In genomic region chr21:31866077-31866511, GRCh38 we compare ENCODE assay signal across 1 cellular context.
TF ChIP-seq lines count a peak whose summit lies in the region.

No MANE protein-coding gene starts in this region.

TF ChIP-seq in GM23338, 12 proteins besides CTCF, POLR2A, EP300 and RAD21 (continued from another document):
- TF ChIP-seq, protein P1, sequence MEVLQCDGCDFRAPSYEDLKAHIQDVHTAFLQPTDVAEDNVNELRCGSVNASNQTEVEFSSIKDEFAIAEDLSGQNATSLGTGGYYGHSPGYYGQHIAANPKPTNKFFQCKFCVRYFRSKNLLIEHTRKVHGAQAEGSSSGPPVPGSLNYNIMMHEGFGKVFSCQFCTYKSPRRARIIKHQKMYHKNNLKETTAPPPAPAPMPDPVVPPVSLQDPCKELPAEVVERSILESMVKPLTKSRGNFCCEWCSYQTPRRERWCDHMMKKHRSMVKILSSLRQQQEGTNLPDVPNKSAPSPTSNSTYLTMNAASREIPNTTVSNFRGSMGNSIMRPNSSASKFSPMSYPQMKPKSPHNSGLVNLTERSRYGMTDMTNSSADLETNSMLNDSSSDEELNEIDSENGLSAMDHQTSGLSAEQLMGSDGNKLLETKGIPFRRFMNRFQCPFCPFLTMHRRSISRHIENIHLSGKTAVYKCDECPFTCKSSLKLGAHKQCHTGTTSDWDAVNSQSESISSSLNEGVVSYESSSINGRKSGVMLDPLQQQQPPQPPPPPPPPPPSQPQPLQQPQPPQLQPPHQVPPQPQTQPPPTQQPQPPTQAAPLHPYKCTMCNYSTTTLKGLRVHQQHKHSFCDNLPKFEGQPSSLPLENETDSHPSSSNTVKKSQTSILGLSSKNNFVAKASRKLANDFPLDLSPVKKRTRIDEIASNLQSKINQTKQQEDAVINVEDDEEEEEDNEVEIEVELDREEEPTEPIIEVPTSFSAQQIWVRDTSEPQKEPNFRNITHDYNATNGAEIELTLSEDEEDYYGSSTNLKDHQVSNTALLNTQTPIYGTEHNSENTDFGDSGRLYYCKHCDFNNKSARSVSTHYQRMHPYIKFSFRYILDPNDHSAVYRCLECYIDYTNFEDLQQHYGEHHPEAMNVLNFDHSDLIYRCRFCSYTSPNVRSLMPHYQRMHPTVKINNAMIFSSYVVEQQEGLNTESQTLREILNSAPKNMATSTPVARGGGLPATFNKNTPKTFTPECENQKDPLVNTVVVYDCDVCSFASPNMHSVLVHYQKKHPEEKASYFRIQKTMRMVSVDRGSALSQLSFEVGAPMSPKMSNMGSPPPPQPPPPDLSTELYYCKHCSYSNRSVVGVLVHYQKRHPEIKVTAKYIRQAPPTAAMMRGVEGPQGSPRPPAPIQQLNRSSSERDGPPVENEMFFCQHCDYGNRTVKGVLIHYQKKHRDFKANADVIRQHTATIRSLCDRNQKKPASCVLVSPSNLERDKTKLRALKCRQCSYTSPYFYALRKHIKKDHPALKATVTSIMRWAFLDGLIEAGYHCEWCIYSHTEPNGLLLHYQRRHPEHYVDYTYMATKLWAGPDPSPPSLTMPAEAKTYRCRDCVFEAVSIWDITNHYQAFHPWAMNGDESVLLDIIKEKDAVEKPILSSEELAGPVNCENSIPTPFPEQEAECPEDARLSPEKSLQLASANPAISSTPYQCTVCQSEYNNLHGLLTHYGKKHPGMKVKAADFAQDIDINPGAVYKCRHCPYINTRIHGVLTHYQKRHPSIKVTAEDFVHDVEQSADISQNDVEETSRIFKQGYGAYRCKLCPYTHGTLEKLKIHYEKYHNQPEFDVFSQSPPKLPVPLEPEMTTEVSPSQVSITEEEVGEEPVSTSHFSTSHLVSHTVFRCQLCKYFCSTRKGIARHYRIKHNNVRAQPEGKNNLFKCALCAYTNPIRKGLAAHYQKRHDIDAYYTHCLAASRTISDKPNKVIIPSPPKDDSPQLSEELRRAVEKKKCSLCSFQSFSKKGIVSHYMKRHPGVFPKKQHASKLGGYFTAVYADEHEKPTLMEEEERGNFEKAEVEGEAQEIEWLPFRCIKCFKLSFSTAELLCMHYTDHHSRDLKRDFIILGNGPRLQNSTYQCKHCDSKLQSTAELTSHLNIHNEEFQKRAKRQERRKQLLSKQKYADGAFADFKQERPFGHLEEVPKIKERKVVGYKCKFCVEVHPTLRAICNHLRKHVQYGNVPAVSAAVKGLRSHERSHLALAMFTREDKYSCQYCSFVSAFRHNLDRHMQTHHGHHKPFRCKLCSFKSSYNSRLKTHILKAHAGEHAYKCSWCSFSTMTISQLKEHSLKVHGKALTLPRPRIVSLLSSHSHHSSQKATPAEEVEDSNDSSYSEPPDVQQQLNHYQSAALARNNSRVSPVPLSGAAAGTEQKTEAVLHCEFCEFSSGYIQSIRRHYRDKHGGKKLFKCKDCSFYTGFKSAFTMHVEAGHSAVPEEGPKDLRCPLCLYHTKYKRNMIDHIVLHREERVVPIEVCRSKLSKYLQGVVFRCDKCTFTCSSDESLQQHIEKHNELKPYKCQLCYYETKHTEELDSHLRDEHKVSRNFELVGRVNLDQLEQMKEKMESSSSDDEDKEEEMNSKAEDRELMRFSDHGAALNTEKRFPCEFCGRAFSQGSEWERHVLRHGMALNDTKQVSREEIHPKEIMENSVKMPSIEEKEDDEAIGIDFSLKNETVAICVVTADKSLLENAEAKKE (CRISPR knock-in tag; IDR thresholded peaks at IDR 0.05), result no peak
- TF ChIP-seq EZH2phosphoT487 (IDR thresholded peaks at IDR 0.05; ENCODE audit: unreplicated experiment), result no peak
TF ChIP-seq in GM23338: peak in this region for 0.
